8 cellular contexts compared by ENCODE assay signal in genomic region chr7:30740417-30741181, GRCh38. TPM values are rescaled to one million over a fixed set of nuclear protein-coding genes. Genes with fewer than 3 reads are reported as not detected.
DNase-seq lines count a peak whose midpoint lies in the region; ATAC-seq and TF ChIP-seq lines count a peak whose summit lies in the region.

No MANE protein-coding gene starts in this region.

- intact Hi-C loops in activated CD4-positive, alpha-beta memory T cell treated with anti-CD3 and anti-CD28 coated beads for 36 hours (cut with micrococcal nuclease), result loop anchor here (1.0 to 5.0 kb wide), 5 partner anchors 38 to 464 kb away; partner anchors contain the start of gene CRHR2

- H3K27me3 Mint-ChIP-seq in activated CD4-positive, alpha-beta memory T cell treated with anti-CD3 and anti-CD28 coated beads for 36 hours, result no peaks in the 10 kb centered on the region

- H3K27ac Mint-ChIP-seq in activated CD4-positive, alpha-beta memory T cell treated with anti-CD3 and anti-CD28 coated beads for 36 hours, result no peak overlapping the region

- H3K4me1 Mint-ChIP-seq in activated CD4-positive, alpha-beta memory T cell treated with anti-CD3 and anti-CD28 coated beads for 36 hours (ENCODE audit: low read depth), result peaks cover 38% of the 10 kb centered on the region

- ATAC-seq in HG03066 (IDR thresholded peaks at IDR 0.05; ENCODE audit: low read depth, unreplicated experiment) (peak; percentile 52), GM21515 (IDR thresholded peaks at IDR 0.05; ENCODE audit: unreplicated experiment) (no peak)

- H3K4me3 ChIP-seq in GM12864 (ENCODE audit: low read depth, low read length), result no peak overlapping the region

- POLR2A ChIA-PET in activated CD4-positive, alpha-beta memory T cell treated with anti-CD3 and anti-CD28 coated beads for 36 hours (lab: Charles Lee), result no interaction called here

- no peaks in the 10 kb centered on the region for H3K36me3 Mint-ChIP-seq in activated CD4-positive, alpha-beta memory T cell treated with anti-CD3 and anti-CD28 coated beads for 36 hours

- no peak overlapping the region for H3K4me3 Mint-ChIP-seq in activated CD4-positive, alpha-beta memory T cell treated with anti-CD3 and anti-CD28 coated beads for 36 hours

- no peak for DNase-seq in GM12864 (ENCODE audit: low read depth)
- peak; percentile 89 for DNase-seq in NCI-H510A treated with DMSO at 0.1 percent for 48 hours (lab: John Stamatoyannopoulos, UW)
- peak; percentile 82 for DNase-seq in activated CD4-positive, alpha-beta memory T cell treated with anti-CD3 and anti-CD28 coated beads for 36 hours
- DNase-seq in dermis blood vessel endothelial cell, result peak; percentile 79
- DNase-seq in lung microvascular endothelial cell (ENCODE audit: low read depth in 2 of 2), result peak; percentile 62 to 69
- peak; percentile 65 for DNase-seq in stimulated activated CD8-positive, alpha-beta memory T cell treated with anti-CD3 and anti-CD28 coated beads, Interleukin-15, amount 100 ng/mL, for 24 hours (ENCODE audit: low read depth)

- H3K9me3 Mint-ChIP-seq in activated CD4-positive, alpha-beta memory T cell treated with anti-CD3 and anti-CD28 coated beads for 36 hours, result no peaks in the 10 kb centered on the region

- peak; percentile 98 for TF ChIP-seq CTCF in GM12864 (IDR thresholded peaks at IDR 0.05; ENCODE audit: low read depth, low read length, missing control alignments)

- CTCF ChIA-PET in activated CD4-positive, alpha-beta memory T cell treated with anti-CD3 and anti-CD28 coated beads for 36 hours (lab: Charles Lee), result interaction anchor here (0.6 to 5.8 kb wide), 42 partner anchors 10 to 263 kb away, joined by 3 to 48 read pairs (median 4); partner anchors contain the start of genes CRHR2 and NOD1

RNA-seq across cellular contexts. Expression of gene INMT, which starts 11.3 kb away (rescaled TPM):
- not detected for total RNA-seq in activated CD4-positive, alpha-beta memory T cell treated with anti-CD3 and anti-CD28 coated beads for 36 hours
- total RNA-seq in dermis blood vessel endothelial cell (0.05 TPM in 1 of 2 replicates, not detected in the other), lung microvascular endothelial cell (under 0.01 TPM in 1 of 2 replicates, not detected in the other)

RNA-seq across cellular contexts. Expression of gene MINDY4, which starts 30.6 kb away (rescaled TPM):
- 1 to 10 TPM; 1.1 to 1.6 TPM for total RNA-seq in activated CD4-positive, alpha-beta memory T cell treated with anti-CD3 and anti-CD28 coated beads for 36 hours
- total RNA-seq in dermis blood vessel endothelial cell (2.7 and 6.1 TPM in 2 replicates), lung microvascular endothelial cell (0.40 and 0.65 TPM in 2 replicates)

RNA-seq across cellular contexts. Expression of gene CRHR2, which starts 58.3 kb away (rescaled TPM):
- under 1 TPM in 1 of 2 experiments, not detected in 1; 0.07 TPM for total RNA-seq in activated CD4-positive, alpha-beta memory T cell treated with anti-CD3 and anti-CD28 coated beads for 36 hours
- total RNA-seq in dermis blood vessel endothelial cell, result not detected in 2 replicates
- total RNA-seq in lung microvascular endothelial cell, result not detected in 2 replicates
